Comparison of ENCODE assay signal across 14 cellular contexts in the genomic region with DNA sequence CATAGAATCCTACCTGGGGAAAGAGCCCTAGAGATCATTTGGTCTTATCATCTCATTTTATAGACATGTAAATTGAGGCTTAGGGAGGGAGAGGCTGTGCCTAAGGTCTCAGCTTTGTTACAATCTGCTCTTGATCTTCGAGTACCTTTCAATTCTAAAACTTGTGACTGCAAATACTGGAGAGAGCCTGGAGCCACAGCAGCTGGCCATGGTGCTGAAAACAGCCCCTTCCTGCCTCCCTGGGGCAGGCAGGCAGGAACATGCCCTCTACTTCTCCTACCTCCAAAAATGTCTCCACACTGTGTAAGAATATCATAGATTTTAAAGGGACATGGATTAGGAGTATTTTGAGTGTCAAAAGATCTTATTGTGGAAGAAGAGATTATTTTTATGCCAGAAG. TPM values are rescaled to one million over a fixed set of nuclear protein-coding genes. Genes with fewer than 3 reads are reported as not detected.
DNase-seq lines count a peak whose midpoint lies in the region; ATAC-seq and TF ChIP-seq lines count a peak whose summit lies in the region.
"Had no signal": no experiment of that assay in that cellular context is flagged by ENCODE, and none has a peak within 500 bp of the region (broad histone marks: within the 10 kb centered on the region; RNA-seq: fewer than 3 reads in every experiment).

No MANE protein-coding gene starts in this region.

- no peak for ATAC-seq in HG02840 (IDR thresholded peaks at IDR 0.05; ENCODE audit: low FRiP score, unreplicated experiment)

- no peak overlapping the region for H3K4me3 ChIP-seq in fibroblast of mammary gland (ENCODE audit: control insufficient read depth, low read depth, low read length)
- H3K4me3 ChIP-seq: BLaER1 treated with 17β-estradiol and CSF1 and Interleukin-3, amounts not matched to agents 10 nM and 100 nM; suprapubic skin had no signal

- POLR2A ChIA-PET in RWPE1 (lab: Yijun Ruan, JAX; ENCODE audit: low non-redundant PET) = no interaction called here

- H3K27ac ChIP-seq in RWPE1 = no peak overlapping the region
- H3K27ac ChIP-seq: BLaER1 treated with 17β-estradiol and CSF1 and Interleukin-3, amounts not matched to agents 10 nM and 100 nM; suprapubic skin had no signal

- TF ChIP-seq CTCF in RWPE1 (conservative IDR thresholded peaks at IDR 0.05; ENCODE audit: low read depth) = no peak
- no peak for TF ChIP-seq CTCF in fibroblast of mammary gland (conservative IDR thresholded peaks at IDR 0.05; ENCODE audit: control insufficient read depth, insufficient read depth, low read depth, low read length)

- DNase-seq in stimulated activated CD4-positive, alpha-beta T cell treated with anti-CD3 and anti-CD28 coated beads, Interleukin-4, amount 100 ng/mL, for 1 hour = peak; percentile 16
- DNase-seq in stimulated activated CD4-positive, alpha-beta T cell treated with anti-CD3 and anti-CD28 coated beads, Interleukin-12 subunit alpha, Interleukin-12 subunit beta, amount 100 ng/mL, for 4 hours = no peak
- peak; percentile 19 for DNase-seq in RWPE1 (ENCODE audit: low spot score)
- DNase-seq in fibroblast of mammary gland (ENCODE audit: low read depth) = peak; percentile 5
- DNase-seq in EL = no peak
- DNase-seq in cerebellum (ENCODE audit: low spot score) = no peak
- no peak for DNase-seq in NCI-H510A treated with DMSO at 0.1 percent for 48 hours (lab: John Stamatoyannopoulos, UW)
- DNase-seq: hypothalamus; NCI-H1436 treated with DMSO at 0.1 percent for 48 hours; SHP77; stimulated activated CD4-positive, alpha-beta T cell treated with anti-CD3 and anti-CD28 coated beads, Interleukin-1b, Interleukin-23, amount 100 ng/mL, for 48 hours had no signal

- CTCF ChIA-PET in RWPE1 (lab: Yijun Ruan, JAX) = no interaction called here

RNA-seq across cellular contexts. Expression of a gene that starts 52.2 kb away (rescaled TPM):
- 1.6 TPM for total RNA-seq in cerebellum
- total RNA-seq: suprapubic skin had no signal

Comparison
In these comparisons a context has a peak if more than half of its experiments do, and no peak if none do; other contexts are left out.
1. DNase-seq: peak in stimulated activated CD4-positive, alpha-beta T cell treated with anti-CD3 and anti-CD28 coated beads, Interleukin-4, amount 100 ng/mL, for 1 hour (single experiment), RWPE1 (single experiment) and fibroblast of mammary gland (single experiment); none in stimulated activated CD4-positive, alpha-beta T cell treated with anti-CD3 and anti-CD28 coated beads, Interleukin-12 subunit alpha, Interleukin-12 subunit beta, amount 100 ng/mL, for 4 hours (single experiment), EL (single experiment), cerebellum (single experiment) and NCI-H510A treated with DMSO at 0.1 percent for 48 hours (single experiment).